Comparison of ENCODE assay signal across 8 cellular contexts in the genomic region with DNA sequence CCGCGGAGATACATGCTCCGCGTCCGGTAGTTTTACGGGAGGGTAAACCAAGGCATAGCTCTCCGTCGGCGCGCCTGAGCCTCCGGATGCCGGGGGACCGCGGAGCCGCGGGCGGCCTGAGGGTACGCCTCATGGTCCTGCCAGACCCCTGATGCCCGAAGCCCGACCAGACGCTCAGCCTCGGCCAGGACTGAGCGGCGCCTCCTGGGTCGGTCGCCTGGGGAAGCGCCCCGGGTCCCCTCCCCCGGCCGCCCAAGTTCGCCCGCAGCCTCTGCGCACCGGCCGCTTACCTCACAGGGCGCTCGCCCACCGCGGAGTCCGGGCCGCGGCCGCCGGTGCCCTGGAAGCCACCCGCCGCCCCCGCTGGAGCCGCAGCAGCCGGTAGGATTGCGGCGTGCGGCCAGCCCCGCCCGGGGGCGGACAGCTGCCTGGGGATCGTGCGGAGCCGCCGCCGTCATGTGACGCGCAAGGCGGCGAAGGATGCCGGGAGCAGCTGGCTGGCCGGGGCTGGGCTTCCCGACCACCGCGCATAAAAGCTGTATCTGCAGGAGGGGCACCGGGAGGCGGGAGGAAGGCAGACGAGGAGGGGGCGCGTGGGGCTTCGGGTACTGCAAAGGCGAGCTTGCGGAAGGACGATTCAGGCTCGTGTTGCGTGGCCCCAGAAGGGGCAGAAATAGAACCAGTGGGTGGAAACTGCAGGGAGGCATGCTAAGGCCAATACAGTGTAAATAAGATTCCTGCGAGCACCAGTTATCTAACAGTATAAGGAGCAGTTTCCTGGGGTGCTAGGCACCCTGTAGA. TPM values are rescaled to one million over a fixed set of nuclear protein-coding genes. Genes with fewer than 3 reads are reported as not detected.
A peak's percentile ranks its signal among the peaks of the same experiment; 100 is the strongest.
DNase-seq lines count a peak whose midpoint lies in the region; ATAC-seq and TF ChIP-seq lines count a peak whose summit lies in the region.

A gene with protein sequence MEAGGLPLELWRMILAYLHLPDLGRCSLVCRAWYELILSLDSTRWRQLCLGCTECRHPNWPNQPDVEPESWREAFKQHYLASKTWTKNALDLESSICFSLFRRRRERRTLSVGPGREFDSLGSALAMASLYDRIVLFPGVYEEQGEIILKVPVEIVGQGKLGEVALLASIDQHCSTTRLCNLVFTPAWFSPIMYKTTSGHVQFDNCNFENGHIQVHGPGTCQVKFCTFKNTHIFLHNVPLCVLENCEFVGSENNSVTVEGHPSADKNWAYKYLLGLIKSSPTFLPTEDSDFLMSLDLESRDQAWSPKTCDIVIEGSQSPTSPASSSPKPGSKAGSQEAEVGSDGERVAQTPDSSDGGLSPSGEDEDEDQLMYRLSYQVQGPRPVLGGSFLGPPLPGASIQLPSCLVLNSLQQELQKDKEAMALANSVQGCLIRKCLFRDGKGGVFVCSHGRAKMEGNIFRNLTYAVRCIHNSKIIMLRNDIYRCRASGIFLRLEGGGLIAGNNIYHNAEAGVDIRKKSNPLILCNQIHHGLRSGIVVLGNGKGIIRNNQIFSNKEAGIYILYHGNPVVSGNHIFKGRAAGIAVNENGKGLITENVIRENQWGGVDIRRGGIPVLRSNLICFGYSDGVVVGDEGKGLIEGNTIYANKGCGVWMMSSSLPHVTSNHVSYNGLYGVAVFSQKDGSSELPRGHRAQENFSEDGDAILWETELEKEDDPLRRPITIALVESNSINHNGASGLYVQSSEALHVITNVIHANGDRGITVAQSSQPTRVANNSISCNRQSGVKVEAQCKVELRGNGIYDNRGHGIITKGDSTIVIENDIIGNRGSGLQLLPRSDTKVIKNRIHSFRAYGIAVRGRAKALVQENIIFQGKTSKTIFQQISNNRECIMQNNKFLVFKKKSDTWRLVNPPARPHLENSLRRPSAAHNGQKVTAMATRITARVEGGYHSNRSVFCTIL (minus strand): TSS at position 460 of the 801 bp plus-strand sequence. CDS start 34,612 bp downstream, outside the sequence.

- no peaks in the 10 kb centered on the region for H3K9me3 ChIP-seq in iPS DF 6.9 (ENCODE audit: control insufficient read depth, insufficient read depth, low read length)

- TF ChIP-seq CTCF in brain microvascular endothelial cell (IDR thresholded peaks at IDR 0.05; ENCODE audit: low read depth, low read length, missing control alignments) = no peak

- H3K36me3 ChIP-seq in brain microvascular endothelial cell (replicated peaks) = peaks cover under 1% of the 10 kb centered on the region
- no peaks in the 10 kb centered on the region for H3K36me3 ChIP-seq in iPS DF 6.9 (ENCODE audit: control insufficient read depth, insufficient read depth, low read length)

- no CpG with 5 or more reads among the region's 81 CpGs for WGBS in iPS DF 6.9 (ENCODE audit: insufficient coverage, insufficient read length)

- H3K4me3 ChIP-seq in brain microvascular endothelial cell (ENCODE audit: low read depth, low read length) (peak within 1 kb of the TSS; percentile 81), iPS DF 6.9 (ENCODE audit: low read length) (peak within 1 kb of the TSS; percentile 53; the same call in 1 of the 2 replicates)

- in situ Hi-C loops in brain microvascular endothelial cell (cut with HindIII; ENCODE audit: low pct_ligation_motif_present, low sequenced_read_pairs) = loop anchor here (25.0 kb wide), 1 partner anchor 89 kb away; the partner anchor contains the start of gene POLR1E

- DNase-seq in EL (peak; percentile 73), LHCN-M2 (ENCODE audit: low read depth) (peak; percentile 74), T-helper 2 cell (peak in 3 of 5 experiments; percentile 16 to 67 (median 39)), brain microvascular endothelial cell (peak; percentile 47), iPS DF 6.9 (ENCODE audit: low read depth, low spot score) (no peak), retina (peak; percentile 91)
- DNase-seq in NK-92 treated with Interleukin-12 subunit alpha and Interleukin-12 subunit beta, amount 100 ng/mL, for 24 hours (lab: John Stamatoyannopoulos, UW) = no peak

- no peaks in the 10 kb centered on the region for H3K27me3 ChIP-seq in brain microvascular endothelial cell (replicated peaks)
- H3K27me3 ChIP-seq in iPS DF 6.9 (ENCODE audit: control insufficient read depth, insufficient read depth, low read length) = no peaks in the 10 kb centered on the region

- peak; percentile 70 for ATAC-seq in GM21737 (IDR thresholded peaks at IDR 0.05; ENCODE audit: unreplicated experiment)

- H3K27ac ChIP-seq in brain microvascular endothelial cell = peak within 1 kb of the TSS; percentile 55
- H3K27ac ChIP-seq in iPS DF 6.9 (ENCODE audit: low read length) = no peak within 1 kb of the TSS

- peaks cover 3% of the 10 kb centered on the region; the same call in 1 of the 2 replicates for H3K4me1 ChIP-seq in iPS DF 6.9 (ENCODE audit: control insufficient read depth, insufficient read depth, low read length)

RNA-seq across cellular contexts. Expression of the gene that starts here (rescaled TPM):
- 22.8 and 34.1 TPM in 2 replicates for total RNA-seq in LHCN-M2 (2014; rRNA removed)
- polyA plus RNA-seq in LHCN-M2 (2012) = 12.8 TPM

Comparison
In these comparisons a context has a peak if more than half of its experiments do, and no peak if none do; other contexts are left out.
1. DNase-seq: peak in EL (single experiment), LHCN-M2 (single experiment), T-helper 2 cell (3 of 5), brain microvascular endothelial cell (single experiment) and retina (single experiment); none in iPS DF 6.9 (single experiment) and NK-92 treated with Interleukin-12 subunit alpha and Interleukin-12 subunit beta, amount 100 ng/mL, for 24 hours (single experiment).